In genomic region chr9:20941177-20941690, GRCh38 we compare ENCODE assay signal across 8 cellular contexts.
DNase-seq lines count a peak whose midpoint lies in the region; TF ChIP-seq lines count a peak whose summit lies in the region.

No MANE protein-coding gene starts in this region.

- H3K9me3 ChIP-seq in HEK293 (ENCODE audit: control insufficient read depth, insufficient read depth, low read depth, low read length): no peaks in the 10 kb centered on the region

- no peaks in the 10 kb centered on the region for H3K9me3 Mint-ChIP-seq in glutamatergic neuron (ENCODE audit: unreplicated experiment)

- TF ChIP-seq CTCF in GM12864 (IDR thresholded peaks at IDR 0.05; ENCODE audit: low read depth, low read length, missing control alignments): peak; percentile 78
- 0 out of 2 replicates have a peak, but pooled peaks have one; percentile 39 for TF ChIP-seq CTCF in HEK293 (tag by site-specific recombination; IDR thresholded peaks at IDR 0.05)
- peak; percentile 83 for TF ChIP-seq CTCF in glutamatergic neuron (IDR thresholded peaks at IDR 0.05; ENCODE audit: partially characterized antibody, unreplicated experiment)

- no peak overlapping the region for H3K27ac ChIP-seq in HEK293 (ENCODE audit: extremely low read depth, low read depth, low read length)

- H3K27ac Mint-ChIP-seq in glutamatergic neuron (ENCODE audit: unreplicated experiment): no peak overlapping the region

- H3K4me3 ChIP-seq in GM12864 (ENCODE audit: low read depth, low read length) (no peak overlapping the region), HEK293 (ENCODE audit: low read depth, low read length) (no peak overlapping the region)

- CTCF ChIA-PET in HEK293 (lab: Yijun Ruan, JAX): interaction anchor here (0.6 to 4.3 kb wide), 41 partner anchors 9 to 1019 kb away, joined by 3 to 53 read pairs (median 4); no protein-coding TSS in a partner anchor

- H3K4me1 Mint-ChIP-seq in glutamatergic neuron (ENCODE audit: low read depth, unreplicated experiment): no peaks in the 10 kb centered on the region

- no peaks in the 10 kb centered on the region for H3K4me1 ChIP-seq in HEK293 (ENCODE audit: control insufficient read depth, insufficient read depth, low read length)

- POLR2A ChIA-PET in HEK293 (lab: Yijun Ruan, JAX): interaction anchor here (1.3 to 1.5 kb wide), 2 partner anchors 257 to 319 kb away, joined by 4 to 6 read pairs; partner anchors contain the start of genes FOCAD and MLLT3

- peaks cover 2% of the 10 kb centered on the region for H3K27me3 Mint-ChIP-seq in glutamatergic neuron (ENCODE audit: unreplicated experiment)

- no peak overlapping the region for H3K4me3 Mint-ChIP-seq in glutamatergic neuron (ENCODE audit: unreplicated experiment)

- H3K36me3 ChIP-seq in HEK293 (ENCODE audit: control insufficient read depth in 2 of 2, insufficient read depth in 1 of 2, low read length in 2 of 2): peaks cover 0 to 6% of the 10 kb centered on the region in 2 experiments; a peak in 1 of 3 replicates

- H3K36me3 Mint-ChIP-seq in glutamatergic neuron (ENCODE audit: unreplicated experiment): no peaks in the 10 kb centered on the region

- in situ Hi-C loops in ACHN (cut with HindIII; ENCODE audit: low pct_ligation_motif_present, low pct_unique_long_range_greater_than_20kb, low sequenced_read_pairs): no loop called here

- DNase-seq in GM12864 (ENCODE audit: low read depth) (peak; percentile 57), M059J (ENCODE audit: low read depth) (peak; percentile 73), SHP77 (lab: John Stamatoyannopoulos, UW) (peak; percentile 23 to 55), glutamatergic neuron (peak; percentile 41), pulmonary artery endothelial cell (ENCODE audit: low read depth, low spot score) (peak; percentile 30), ACHN (no peak)
- DNase-seq in activated naive CD4-positive, alpha-beta T cell treated with Interleukin-2 at 50 U/mL for 16 hours: peak; percentile 35

TF ChIP-seq in HEK293, 187 proteins besides CTCF, POLR2A, EP300 and RAD21:
- TF ChIP-seq ZNF660 (tag by site-specific recombination; IDR thresholded peaks at IDR 0.05) (peak; percentile 74), ZNF544 (tag by site-specific recombination; IDR thresholded peaks at IDR 0.05) (no peak), SP7 (tag by site-specific recombination; IDR thresholded peaks at IDR 0.05) (0 out of 2 replicates have a peak, but pooled peaks have one; percentile 30), ZNF664 (tag by site-specific recombination; IDR thresholded peaks at IDR 0.05) (peak; percentile 88; the same call in 1 of the 2 replicates), ZEB2 (tag by site-specific recombination; IDR thresholded peaks at IDR 0.05) (peak; percentile 74), ZBTB17 (tag by site-specific recombination; IDR thresholded peaks at IDR 0.05) (0 out of 2 replicates have a peak, but pooled peaks have one; percentile 22), ZNF654 (tag by site-specific recombination; IDR thresholded peaks at IDR 0.05; ENCODE audit: low read depth) (peak; percentile 92)
- TF ChIP-seq, protein P1, sequence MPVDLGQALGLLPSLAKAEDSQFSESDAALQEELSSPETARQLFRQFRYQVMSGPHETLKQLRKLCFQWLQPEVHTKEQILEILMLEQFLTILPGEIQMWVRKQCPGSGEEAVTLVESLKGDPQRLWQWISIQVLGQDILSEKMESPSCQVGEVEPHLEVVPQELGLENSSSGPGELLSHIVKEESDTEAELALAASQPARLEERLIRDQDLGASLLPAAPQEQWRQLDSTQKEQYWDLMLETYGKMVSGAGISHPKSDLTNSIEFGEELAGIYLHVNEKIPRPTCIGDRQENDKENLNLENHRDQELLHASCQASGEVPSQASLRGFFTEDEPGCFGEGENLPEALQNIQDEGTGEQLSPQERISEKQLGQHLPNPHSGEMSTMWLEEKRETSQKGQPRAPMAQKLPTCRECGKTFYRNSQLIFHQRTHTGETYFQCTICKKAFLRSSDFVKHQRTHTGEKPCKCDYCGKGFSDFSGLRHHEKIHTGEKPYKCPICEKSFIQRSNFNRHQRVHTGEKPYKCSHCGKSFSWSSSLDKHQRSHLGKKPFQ (tag by site-specific recombination; IDR thresholded peaks at IDR 0.05): no peak
- TF ChIP-seq, protein P2, sequence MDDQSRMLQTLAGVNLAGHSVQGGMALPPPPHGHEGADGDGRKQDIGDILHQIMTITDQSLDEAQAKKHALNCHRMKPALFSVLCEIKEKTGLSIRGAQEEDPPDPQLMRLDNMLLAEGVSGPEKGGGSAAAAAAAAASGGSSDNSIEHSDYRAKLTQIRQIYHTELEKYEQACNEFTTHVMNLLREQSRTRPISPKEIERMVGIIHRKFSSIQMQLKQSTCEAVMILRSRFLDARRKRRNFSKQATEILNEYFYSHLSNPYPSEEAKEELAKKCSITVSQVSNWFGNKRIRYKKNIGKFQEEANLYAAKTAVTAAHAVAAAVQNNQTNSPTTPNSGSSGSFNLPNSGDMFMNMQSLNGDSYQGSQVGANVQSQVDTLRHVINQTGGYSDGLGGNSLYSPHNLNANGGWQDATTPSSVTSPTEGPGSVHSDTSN (CRISPR knock-in tag; IDR thresholded peaks at IDR 0.05): no peak
